Comparison of ENCODE assay signal across 15 cellular contexts in genomic region chr15:40070608-40071218, GRCh38.
"Had no signal": no experiment of that assay in that cellular context is flagged by ENCODE, and none has a peak within 500 bp of the region (broad histone marks: within the 10 kb centered on the region; RNA-seq: fewer than 3 reads in every experiment).

No MANE protein-coding gene starts in this region.

- H3K27me3 ChIP-seq: right atrium auricular region, uterus had no signal

- H3K27me3 Mint-ChIP-seq: activated CD8-positive, alpha-beta memory T cell treated with anti-CD3 and anti-CD28 coated beads, Interleukin-2, amount 10 ng/mL, durations not matched to agents 7 days and 5 days; activated T-cell treated with anti-CD3 and anti-CD28 coated beads, Interleukin-2, amount 50 U/mL, for 24 hours had no signal

- ATAC-seq: activated CD4-positive, alpha-beta T cell treated with anti-CD3 and anti-CD28 coated beads for 36 hours; activated CD8-positive, alpha-beta memory T cell treated with anti-CD3 and anti-CD28 coated beads, Interleukin-2, amount 10 ng/mL, durations not matched to agents 7 days and 5 days; left lobe of liver; natural killer cell treated with Interleukin-12 subunit alpha and Interleukin-12 subunit beta and Interleukin-15 and Interleukin-18, amount 100 ng/mL, for 72 hours; stimulated activated naive CD8-positive, alpha-beta T cell treated with anti-CD3 and anti-CD28 coated beads, Interleukin-15, amount 100 ng/mL, for 72 hours had no signal

- H3K36me3 ChIP-seq: right atrium auricular region, uterus had no signal

- H3K4me3 ChIP-seq: right atrium auricular region, skin epidermis, uterus had no signal

- H3K36me3 Mint-ChIP-seq: activated CD4-positive, alpha-beta memory T cell treated with anti-CD3 and anti-CD28 coated beads for 36 hours; activated CD8-positive, alpha-beta memory T cell treated with anti-CD3 and anti-CD28 coated beads, Interleukin-2, amount 10 ng/mL, durations not matched to agents 7 days and 5 days; natural killer cell treated with Interleukin-12 subunit alpha and Interleukin-12 subunit beta and Interleukin-15 and Interleukin-18, amount 100 ng/mL, for 72 hours had no signal

- H3K4me3 Mint-ChIP-seq: activated CD4-positive, alpha-beta memory T cell treated with anti-CD3 and anti-CD28 coated beads for 36 hours; activated CD4-positive, alpha-beta T cell treated with anti-CD3 and anti-CD28 coated beads for 36 hours; activated CD8-positive, alpha-beta memory T cell treated with anti-CD3 and anti-CD28 coated beads, Interleukin-2, amount 10 ng/mL, durations not matched to agents 7 days and 5 days; activated naive CD4-positive, alpha-beta T cell treated with anti-CD3 and anti-CD28 coated beads, Interleukin-2, amount 10 ng/mL, durations not matched to agents 7 days and 5 days; activated T-cell treated with anti-CD3 and anti-CD28 coated beads, Interleukin-2, amount 50 U/mL, for 24 hours; natural killer cell treated with Interleukin-12 subunit alpha and Interleukin-12 subunit beta and Interleukin-15 and Interleukin-18, amount 100 ng/mL, for 72 hours; stimulated activated naive CD8-positive, alpha-beta T cell treated with anti-CD3 and anti-CD28 coated beads, Interleukin-15, amount 100 ng/mL, for 72 hours had no signal

- H3K9me3 Mint-ChIP-seq: activated CD4-positive, alpha-beta memory T cell treated with anti-CD3 and anti-CD28 coated beads for 36 hours; activated naive CD4-positive, alpha-beta T cell treated with anti-CD3 and anti-CD28 coated beads, Interleukin-2, amount 10 ng/mL, durations not matched to agents 7 days and 5 days; activated T-cell treated with anti-CD3 and anti-CD28 coated beads, Interleukin-2, amount 50 U/mL, for 24 hours; natural killer cell treated with Interleukin-12 subunit alpha and Interleukin-12 subunit beta and Interleukin-15 and Interleukin-18, amount 100 ng/mL, for 72 hours; stimulated activated naive CD8-positive, alpha-beta T cell treated with anti-CD3 and anti-CD28 coated beads, Interleukin-15, amount 100 ng/mL, for 72 hours had no signal

- H3K27ac Mint-ChIP-seq: activated CD4-positive, alpha-beta memory T cell treated with anti-CD3 and anti-CD28 coated beads for 36 hours; activated CD4-positive, alpha-beta T cell treated with anti-CD3 and anti-CD28 coated beads for 36 hours; activated CD8-positive, alpha-beta memory T cell treated with anti-CD3 and anti-CD28 coated beads, Interleukin-2, amount 10 ng/mL, durations not matched to agents 7 days and 5 days; activated T-cell treated with anti-CD3 and anti-CD28 coated beads, Interleukin-2, amount 50 U/mL, for 24 hours had no signal

- H3K9me3 ChIP-seq: right atrium auricular region, uterus had no signal

- DNase-seq: activated CD4-positive, alpha-beta memory T cell treated with anti-CD3 and anti-CD28 coated beads for 36 hours; activated CD4-positive, alpha-beta T cell treated with anti-CD3 and anti-CD28 coated beads for 36 hours; activated CD8-positive, alpha-beta memory T cell treated with anti-CD3 and anti-CD28 coated beads, Interleukin-2, amount 10 ng/mL, durations not matched to agents 7 days and 5 days; activated naive CD4-positive, alpha-beta T cell treated with anti-CD3 and anti-CD28 coated beads, Interleukin-2, amount 10 ng/mL, durations not matched to agents 7 days and 5 days; activated T-cell treated with anti-CD3 and anti-CD28 coated beads, Interleukin-2, amount 50 U/mL, for 24 hours; occipital lobe; stimulated activated CD4-positive, alpha-beta T cell treated with anti-CD3 and anti-CD28 coated beads, Interleukin-4, amount 100 ng/mL, for 4 hours; stimulated activated CD8-positive, alpha-beta memory T cell treated with anti-CD3 and anti-CD28 coated beads, Interleukin-4, amount 100 ng/mL, for 48 hours; stimulated activated naive CD8-positive, alpha-beta T cell treated with anti-CD3 and anti-CD28 coated beads, Interleukin-15, amount 100 ng/mL, for 72 hours; SW 1271; uterus had no signal
